1 cellular context compared by ENCODE assay signal in the genomic region with DNA sequence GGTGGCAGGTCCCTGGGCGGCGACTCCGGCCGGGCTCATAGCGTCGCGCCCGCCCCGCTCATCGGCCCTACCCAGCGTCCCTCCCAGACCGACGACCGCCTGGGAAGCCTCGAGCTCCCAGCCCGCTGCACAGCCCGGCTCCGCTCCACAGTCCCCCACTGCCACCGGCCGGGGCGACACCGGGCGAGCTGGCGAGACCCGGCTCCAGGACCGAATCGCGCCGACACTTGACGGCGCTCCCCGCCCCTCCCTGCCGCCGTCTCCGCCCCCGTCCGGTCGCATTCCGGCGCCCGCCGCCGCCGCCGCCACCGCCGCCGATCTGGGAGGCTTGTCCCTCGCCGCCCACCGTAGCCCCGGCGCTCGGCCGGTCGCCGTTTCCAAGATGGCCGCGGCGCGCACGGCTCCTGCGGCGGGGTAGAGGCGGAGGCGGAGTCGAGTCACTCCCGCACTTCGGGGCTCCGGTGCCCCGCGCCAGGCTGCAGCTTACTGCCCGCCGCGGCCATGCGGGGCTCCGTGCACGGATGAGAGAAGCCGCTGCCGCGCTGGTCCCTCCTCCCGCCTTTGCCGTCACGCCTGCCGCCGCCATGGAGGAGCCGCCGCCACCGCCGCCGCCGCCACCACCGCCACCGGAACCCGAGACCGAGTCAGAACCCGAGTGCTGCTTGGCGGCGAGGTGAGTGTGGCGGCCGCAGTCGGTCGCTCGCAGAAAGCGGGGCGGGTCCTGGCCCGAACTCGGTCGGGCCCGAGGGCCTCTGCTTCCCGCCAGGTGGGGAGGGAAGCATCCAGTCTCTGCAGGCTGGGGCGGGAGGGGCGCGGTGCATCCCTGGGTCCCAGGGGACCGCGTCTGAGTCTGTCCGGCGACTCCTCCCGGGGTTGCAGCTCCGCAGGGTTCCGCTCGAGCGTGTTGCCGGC.
TF ChIP-seq lines count a peak whose summit lies in the region.

A gene with protein sequence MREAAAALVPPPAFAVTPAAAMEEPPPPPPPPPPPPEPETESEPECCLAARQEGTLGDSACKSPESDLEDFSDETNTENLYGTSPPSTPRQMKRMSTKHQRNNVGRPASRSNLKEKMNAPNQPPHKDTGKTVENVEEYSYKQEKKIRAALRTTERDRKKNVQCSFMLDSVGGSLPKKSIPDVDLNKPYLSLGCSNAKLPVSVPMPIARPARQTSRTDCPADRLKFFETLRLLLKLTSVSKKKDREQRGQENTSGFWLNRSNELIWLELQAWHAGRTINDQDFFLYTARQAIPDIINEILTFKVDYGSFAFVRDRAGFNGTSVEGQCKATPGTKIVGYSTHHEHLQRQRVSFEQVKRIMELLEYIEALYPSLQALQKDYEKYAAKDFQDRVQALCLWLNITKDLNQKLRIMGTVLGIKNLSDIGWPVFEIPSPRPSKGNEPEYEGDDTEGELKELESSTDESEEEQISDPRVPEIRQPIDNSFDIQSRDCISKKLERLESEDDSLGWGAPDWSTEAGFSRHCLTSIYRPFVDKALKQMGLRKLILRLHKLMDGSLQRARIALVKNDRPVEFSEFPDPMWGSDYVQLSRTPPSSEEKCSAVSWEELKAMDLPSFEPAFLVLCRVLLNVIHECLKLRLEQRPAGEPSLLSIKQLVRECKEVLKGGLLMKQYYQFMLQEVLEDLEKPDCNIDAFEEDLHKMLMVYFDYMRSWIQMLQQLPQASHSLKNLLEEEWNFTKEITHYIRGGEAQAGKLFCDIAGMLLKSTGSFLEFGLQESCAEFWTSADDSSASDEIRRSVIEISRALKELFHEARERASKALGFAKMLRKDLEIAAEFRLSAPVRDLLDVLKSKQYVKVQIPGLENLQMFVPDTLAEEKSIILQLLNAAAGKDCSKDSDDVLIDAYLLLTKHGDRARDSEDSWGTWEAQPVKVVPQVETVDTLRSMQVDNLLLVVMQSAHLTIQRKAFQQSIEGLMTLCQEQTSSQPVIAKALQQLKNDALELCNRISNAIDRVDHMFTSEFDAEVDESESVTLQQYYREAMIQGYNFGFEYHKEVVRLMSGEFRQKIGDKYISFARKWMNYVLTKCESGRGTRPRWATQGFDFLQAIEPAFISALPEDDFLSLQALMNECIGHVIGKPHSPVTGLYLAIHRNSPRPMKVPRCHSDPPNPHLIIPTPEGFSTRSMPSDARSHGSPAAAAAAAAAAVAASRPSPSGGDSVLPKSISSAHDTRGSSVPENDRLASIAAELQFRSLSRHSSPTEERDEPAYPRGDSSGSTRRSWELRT (N-terminal part only) (plus strand): TSS at position 359 of the 912 bp plus-strand sequence. CDS start 163 bp downstream, at position 522.

TF ChIP-seq in K562, 482 proteins besides CTCF, POLR2A, EP300 and RAD21 (continued from another document and continues in another):
- no peak for TF ChIP-seq ZNF318 (IDR thresholded peaks at IDR 0.05; ENCODE audit: borderline replicate concordance in 1 of 2, low read depth in 1 of 2)
- TF ChIP-seq ZNF583 (CRISPR knock-in tag; IDR thresholded peaks at IDR 0.05): 0 out of 2 replicates have a peak, but pooled peaks have one; percentile 33
- TF ChIP-seq JUNB (CRISPR knock-in tag; conservative IDR thresholded peaks at IDR 0.05): no peak
- TF ChIP-seq, protein P1, sequence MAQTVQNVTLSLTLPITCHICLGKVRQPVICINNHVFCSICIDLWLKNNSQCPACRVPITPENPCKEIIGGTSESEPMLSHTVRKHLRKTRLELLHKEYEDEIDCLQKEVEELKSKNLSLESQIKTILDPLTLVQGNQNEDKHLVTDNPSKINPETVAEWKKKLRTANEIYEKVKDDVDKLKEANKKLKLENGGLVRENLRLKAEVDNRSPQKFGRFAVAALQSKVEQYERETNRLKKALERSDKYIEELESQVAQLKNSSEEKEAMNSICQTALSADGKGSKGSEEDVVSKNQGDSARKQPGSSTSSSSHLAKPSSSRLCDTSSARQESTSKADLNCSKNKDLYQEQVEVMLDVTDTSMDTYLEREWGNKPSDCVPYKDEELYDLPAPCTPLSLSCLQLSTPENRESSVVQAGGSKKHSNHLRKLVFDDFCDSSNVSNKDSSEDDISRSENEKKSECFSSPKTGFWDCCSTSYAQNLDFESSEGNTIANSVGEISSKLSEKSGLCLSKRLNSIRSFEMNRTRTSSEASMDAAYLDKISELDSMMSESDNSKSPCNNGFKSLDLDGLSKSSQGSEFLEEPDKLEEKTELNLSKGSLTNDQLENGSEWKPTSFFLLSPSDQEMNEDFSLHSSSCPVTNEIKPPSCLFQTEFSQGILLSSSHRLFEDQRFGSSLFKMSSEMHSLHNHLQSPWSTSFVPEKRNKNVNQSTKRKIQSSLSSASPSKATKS (CRISPR knock-in tag; IDR thresholded peaks at IDR 0.05): no peak
- TF ChIP-seq C11orf30 (IDR thresholded peaks at IDR 0.05; ENCODE audit: low read depth): peak; percentile 87
- TF ChIP-seq ZNF584 (CRISPR knock-in tag; IDR thresholded peaks at IDR 0.05; ENCODE audit: low read depth): no peak
- TF ChIP-seq ZNF134 (CRISPR knock-in tag; conservative IDR thresholded peaks at IDR 0.05): no peak
- no peak for TF ChIP-seq BRCA1 (IDR thresholded peaks at IDR 0.05)
- TF ChIP-seq BRCA1 (CRISPR knock-in tag; IDR thresholded peaks at IDR 0.05): no peak; the same call in 1 of the 2 replicates
- TF ChIP-seq, protein P2, sequence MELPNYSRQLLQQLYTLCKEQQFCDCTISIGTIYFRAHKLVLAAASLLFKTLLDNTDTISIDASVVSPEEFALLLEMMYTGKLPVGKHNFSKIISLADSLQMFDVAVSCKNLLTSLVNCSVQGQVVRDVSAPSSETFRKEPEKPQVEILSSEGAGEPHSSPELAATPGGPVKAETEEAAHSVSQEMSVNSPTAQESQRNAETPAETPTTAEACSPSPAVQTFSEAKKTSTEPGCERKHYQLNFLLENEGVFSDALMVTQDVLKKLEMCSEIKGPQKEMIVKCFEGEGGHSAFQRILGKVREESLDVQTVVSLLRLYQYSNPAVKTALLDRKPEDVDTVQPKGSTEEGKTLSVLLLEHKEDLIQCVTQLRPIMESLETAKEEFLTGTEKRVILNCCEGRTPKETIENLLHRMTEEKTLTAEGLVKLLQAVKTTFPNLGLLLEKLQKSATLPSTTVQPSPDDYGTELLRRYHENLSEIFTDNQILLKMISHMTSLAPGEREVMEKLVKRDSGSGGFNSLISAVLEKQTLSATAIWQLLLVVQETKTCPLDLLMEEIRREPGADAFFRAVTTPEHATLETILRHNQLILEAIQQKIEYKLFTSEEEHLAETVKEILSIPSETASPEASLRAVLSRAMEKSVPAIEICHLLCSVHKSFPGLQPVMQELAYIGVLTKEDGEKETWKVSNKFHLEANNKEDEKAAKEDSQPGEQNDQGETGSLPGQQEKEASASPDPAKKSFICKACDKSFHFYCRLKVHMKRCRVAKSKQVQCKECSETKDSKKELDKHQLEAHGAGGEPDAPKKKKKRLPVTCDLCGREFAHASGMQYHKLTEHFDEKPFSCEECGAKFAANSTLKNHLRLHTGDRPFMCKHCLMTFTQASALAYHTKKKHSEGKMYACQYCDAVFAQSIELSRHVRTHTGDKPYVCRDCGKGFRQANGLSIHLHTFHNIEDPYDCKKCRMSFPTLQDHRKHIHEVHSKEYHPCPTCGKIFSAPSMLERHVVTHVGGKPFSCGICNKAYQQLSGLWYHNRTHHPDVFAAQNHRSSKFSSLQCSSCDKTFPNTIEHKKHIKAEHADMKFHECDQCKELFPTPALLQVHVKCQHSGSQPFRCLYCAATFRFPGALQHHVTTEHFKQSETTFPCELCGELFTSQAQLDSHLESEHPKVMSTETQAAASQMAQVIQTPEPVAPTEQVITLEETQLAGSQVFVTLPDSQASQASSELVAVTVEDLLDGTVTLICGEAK (IDR thresholded peaks at IDR 0.05): peak; percentile 42; the same call in 1 of the 2 replicates
- TF ChIP-seq, protein P2 (CRISPR knock-in tag; IDR thresholded peaks at IDR 0.05): no peak
- peak; percentile 10; the same call in 1 of the 2 replicates for TF ChIP-seq CEBPG (CRISPR knock-in tag; IDR thresholded peaks at IDR 0.05)
- no peak; a peak in 1 of 4 replicates for TF ChIP-seq CEBPG (tag; conservative IDR thresholded peaks at IDR 0.05 in 1 of 2, IDR thresholded peaks at IDR 0.05 in 1 of 2)
- TF ChIP-seq, protein P3, sequence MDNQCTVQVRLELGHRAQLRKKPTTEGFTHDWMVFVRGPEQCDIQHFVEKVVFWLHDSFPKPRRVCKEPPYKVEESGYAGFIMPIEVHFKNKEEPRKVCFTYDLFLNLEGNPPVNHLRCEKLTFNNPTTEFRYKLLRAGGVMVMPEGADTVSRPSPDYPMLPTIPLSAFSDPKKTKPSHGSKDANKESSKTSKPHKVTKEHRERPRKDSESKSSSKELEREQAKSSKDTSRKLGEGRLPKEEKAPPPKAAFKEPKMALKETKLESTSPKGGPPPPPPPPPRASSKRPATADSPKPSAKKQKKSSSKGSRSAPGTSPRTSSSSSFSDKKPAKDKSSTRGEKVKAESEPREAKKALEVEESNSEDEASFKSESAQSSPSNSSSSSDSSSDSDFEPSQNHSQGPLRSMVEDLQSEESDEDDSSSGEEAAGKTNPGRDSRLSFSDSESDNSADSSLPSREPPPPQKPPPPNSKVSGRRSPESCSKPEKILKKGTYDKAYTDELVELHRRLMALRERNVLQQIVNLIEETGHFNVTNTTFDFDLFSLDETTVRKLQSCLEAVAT (IDR thresholded peaks at IDR 0.05): peak in 1 of 2 experiments; percentile 66; a peak in 1 of 4 replicates
- TF ChIP-seq GTF2A2 (tag; IDR thresholded peaks at IDR 0.05): no peak
